Comparison of ENCODE assay signal across 12 cellular contexts in genomic region chr11:96134622-96135021, GRCh38.
DNase-seq lines count a peak whose midpoint lies in the region; ATAC-seq and TF ChIP-seq lines count a peak whose summit lies in the region.
"Had no signal": no experiment of that assay in that cellular context is flagged by ENCODE, and none has a peak within 500 bp of the region (broad histone marks: within the 10 kb centered on the region; RNA-seq: fewer than 3 reads in every experiment).

No MANE protein-coding gene starts in this region.

- POLR2A ChIA-PET in PC-9 (lab: Charles Lee; ENCODE audit: unreplicated experiment), result interaction anchor here (0.7 kb wide), 1 partner anchor 14 kb away, joined by 7 read pairs; no protein-coding TSS in a partner anchor

- no TSS peak for BruUV-seq in PC-9 (replicated peaks; lab: Mats Ljungman, UMichigan)

- H3K4me1 ChIP-seq in PC-9 (replicated peaks; ENCODE audit: insufficient read depth) (peaks cover 26% of the 10 kb centered on the region), endodermal cell (ENCODE audit: control insufficient read depth, insufficient read depth, low read length) (peaks cover 5% of the 10 kb centered on the region)

- intact Hi-C loops in PC-9 (cut with micrococcal nuclease; ENCODE audit: unreplicated experiment) (loop anchor here (1.0 kb wide), 1 partner anchor 38 kb away; no protein-coding TSS in a partner anchor), left cardiac atrium (cut with DNase I) (no loop called here)

- no peak overlapping the region for H3K4me3 ChIP-seq in PC-9
- no peak overlapping the region for H3K4me3 ChIP-seq in endodermal cell (ENCODE audit: low read length)
- H3K4me3 ChIP-seq: esophagus muscularis mucosa had no signal

- no peak overlapping the region for H3K9ac ChIP-seq in endodermal cell (ENCODE audit: extremely low read depth, low read length, poor library complexity, severe bottlenecking)

- peak overlapping the region; percentile 74 for H3K27ac Mint-ChIP-seq in stimulated activated naive CD8-positive, alpha-beta T cell treated with anti-CD3 and anti-CD28 coated beads, Interleukin-15, Interleukin-2, amounts not matched to agents 100 ng/mL and 50 ng/mL, for 24 hours
- no peak overlapping the region for H3K27ac Mint-ChIP-seq in endodermal cell
- H3K27ac Mint-ChIP-seq: T-helper 2 cell treated with Interferon-gamma antibody and Interleukin-4, amounts not matched to agents 5 μg/mL and 100 μg/mL, for 36 hours had no signal

- peaks cover 4% of the 10 kb centered on the region; the same call in 1 of the 2 replicates for H3K9me2 ChIP-seq in PC-9 (ENCODE audit: insufficient read depth)

- H3K27me3 Mint-ChIP-seq in stimulated activated naive CD8-positive, alpha-beta T cell treated with anti-CD3 and anti-CD28 coated beads, Interleukin-15, Interleukin-2, amounts not matched to agents 100 ng/mL and 50 ng/mL, for 24 hours, result no peaks in the 10 kb centered on the region
- H3K27me3 Mint-ChIP-seq in endodermal cell (ENCODE audit: insufficient read depth), result no peaks in the 10 kb centered on the region

- H3K9me3 ChIP-seq in PC-9 (ENCODE audit: insufficient read depth, low read depth) (no peaks in the 10 kb centered on the region; the same call in 1 of the 2 replicates), endodermal cell (ENCODE audit: control insufficient read depth, low read length) (no peaks in the 10 kb centered on the region)
- H3K9me3 ChIP-seq: esophagus muscularis mucosa had no signal

- DNase-seq in stimulated activated naive CD8-positive, alpha-beta T cell treated with anti-CD3 and anti-CD28 coated beads, Interleukin-15, Interleukin-2, amounts not matched to agents 100 U/mL and 50 U/mL, for 24 hours, result no peak
- peak in 1 of 2 experiments; percentile 83 for DNase-seq in PC-9
- no peak for DNase-seq in left cardiac atrium
- no peak for DNase-seq in endodermal cell
- no peak for DNase-seq in ecto neural progenitor cell (ENCODE audit: low spot score)
- DNase-seq in pons (ENCODE audit: low spot score), result no peak
- DNase-seq: NCI-H1694 treated with DMSO at 0.1 percent for 48 hours had no signal

- H3K79me2 ChIP-seq in PC-9 (ENCODE audit: low read depth), result peaks cover 42% of the 10 kb centered on the region

- H4K20me1 ChIP-seq in PC-9 (ENCODE audit: insufficient read depth), result no peaks in the 10 kb centered on the region

- H3K4me1 Mint-ChIP-seq in stimulated activated naive CD8-positive, alpha-beta T cell treated with anti-CD3 and anti-CD28 coated beads, Interleukin-15, Interleukin-2, amounts not matched to agents 100 ng/mL and 50 ng/mL, for 24 hours (ENCODE audit: low read depth), result peaks cover 87% of the 10 kb centered on the region
- peaks cover 23% of the 10 kb centered on the region for H3K4me1 Mint-ChIP-seq in endodermal cell

- WGBS in endodermal cell (ENCODE audit: insufficient coverage in 1 of 2, insufficient read length in 1 of 2), 2 experiments, result 57 to 95% methylated on average over 1 of the region's 1 CpG

- H3K36me3 ChIP-seq in PC-9 (ENCODE audit: low read depth) (0 out of 2 replicates have a peak, but pooled peaks cover 8% of the 10 kb centered on the region), endodermal cell (ENCODE audit: control insufficient read depth, insufficient read depth, low read length) (no peaks in the 10 kb centered on the region)
- H3K36me3 ChIP-seq: esophagus muscularis mucosa had no signal

- no peak for ATAC-seq in stimulated activated naive CD8-positive, alpha-beta T cell treated with anti-CD3 and anti-CD28 coated beads, Interleukin-15, Interleukin-2, amounts not matched to agents 100 U/mL and 50 U/mL, for 24 hours
- ATAC-seq in left cardiac atrium (peak; percentile 47 to 77), GM21447 (IDR thresholded peaks at IDR 0.05; ENCODE audit: unreplicated experiment) (no peak)

- peaks cover 30% of the 10 kb centered on the region for H3K36me3 Mint-ChIP-seq in stimulated activated naive CD8-positive, alpha-beta T cell treated with anti-CD3 and anti-CD28 coated beads, Interleukin-15, Interleukin-2, amounts not matched to agents 100 ng/mL and 50 ng/mL, for 24 hours (ENCODE audit: low read depth)
- H3K36me3 Mint-ChIP-seq in endodermal cell (ENCODE audit: low read depth), result no peaks in the 10 kb centered on the region

- H3K27ac ChIP-seq in PC-9, result peak overlapping the region; percentile 5; the same call in 1 of the 2 replicates
- H3K27ac ChIP-seq in endodermal cell (ENCODE audit: low read depth, low read length), result no peak overlapping the region
- H3K27ac ChIP-seq: C4-2B, esophagus muscularis mucosa had no signal

- peaks cover 24% of the 10 kb centered on the region for H3F3A ChIP-seq in PC-9 (ENCODE audit: insufficient read depth, low read depth)

- H2AFZ ChIP-seq in PC-9, result no peak overlapping the region

- H3K4me3 Mint-ChIP-seq in stimulated activated naive CD8-positive, alpha-beta T cell treated with anti-CD3 and anti-CD28 coated beads, Interleukin-15, Interleukin-2, amounts not matched to agents 100 ng/mL and 50 ng/mL, for 24 hours, result no peak overlapping the region
- H3K4me3 Mint-ChIP-seq in endodermal cell, result no peak overlapping the region
- H3K4me3 Mint-ChIP-seq: T-helper 2 cell treated with Interferon-gamma antibody and Interleukin-4, amounts not matched to agents 5 μg/mL and 100 μg/mL, for 36 hours had no signal

- TF ChIP-seq CTCF in PC-9 (conservative IDR thresholded peaks at IDR 0.05), result no peak
- no peak for TF ChIP-seq CTCF in endodermal cell (conservative IDR thresholded peaks at IDR 0.05)

- no peaks in the 10 kb centered on the region for H3K9me3 Mint-ChIP-seq in stimulated activated naive CD8-positive, alpha-beta T cell treated with anti-CD3 and anti-CD28 coated beads, Interleukin-15, Interleukin-2, amounts not matched to agents 100 ng/mL and 50 ng/mL, for 24 hours
- H3K9me3 Mint-ChIP-seq in endodermal cell, result no peaks in the 10 kb centered on the region
- H3K9me3 Mint-ChIP-seq: T-helper 2 cell treated with Interferon-gamma antibody and Interleukin-4, amounts not matched to agents 5 μg/mL and 100 μg/mL, for 36 hours had no signal

- CTCF ChIA-PET in PC-9 (lab: Charles Lee), result no interaction called here

- H3K4me2 ChIP-seq in PC-9, result 0 out of 2 replicates have a peak overlapping the region, but pooled peaks have one; percentile 7

- H3K27me3 ChIP-seq in PC-9 (ENCODE audit: insufficient read depth, low read depth) (no peaks in the 10 kb centered on the region), endodermal cell (ENCODE audit: control insufficient read depth, insufficient read depth, low read length, poor library complexity, severe bottlenecking) (no peaks in the 10 kb centered on the region)
- H3K27me3 ChIP-seq: esophagus muscularis mucosa had no signal

Comparison
In these comparisons a context has a peak if more than half of its experiments do, and no peak if none do; other contexts are left out.
1. ATAC-seq: peak in left cardiac atrium (2 of 2); none in stimulated activated naive CD8-positive, alpha-beta T cell treated with anti-CD3 and anti-CD28 coated beads, Interleukin-15, Interleukin-2, amounts not matched to agents 100 U/mL and 50 U/mL, for 24 hours (single experiment) and GM21447 (single experiment).